Comparison of ENCODE assay signal across 11 cellular contexts in genomic region chr14:23578560-23579310, GRCh38. TPM values are rescaled to one million over a fixed set of nuclear protein-coding genes. Genes with fewer than 3 reads are reported as not detected.
DNase-seq lines count a peak whose midpoint lies in the region; ATAC-seq and TF ChIP-seq lines count a peak whose summit lies in the region.
"Had no signal": no experiment of that assay in that cellular context is flagged by ENCODE, and none has a peak within 500 bp of the region (broad histone marks: within the 10 kb centered on the region; RNA-seq: fewer than 3 reads in every experiment).

Gene JPH4, minus strand, starts transcription at chr14:23578790. Its CDS starts 1,337 bp downstream, at chr14:23577453.

- H3K27me3 ChIP-seq in testis = peaks cover 4% of the 10 kb centered on the region

- no peak for DNase-seq in activated naive CD8-positive, alpha-beta T cell treated with anti-CD3 and anti-CD28 coated beads, Interleukin-2, amount 50 U/mL, for 24 hours
- DNase-seq in T-helper 17 cell (no peak), iPS-NIHi7 (ENCODE audit: extremely low spot score) (peak; percentile 54), testis (no peak), germinal center (ENCODE audit: low spot score) (no peak)
- DNase-seq in activated CD4-positive, alpha-beta T cell treated with anti-CD3 and anti-CD28 coated beads, Interleukin-2, amount 50 U/mL, for 4 hours = no peak

- no peaks in the 10 kb centered on the region for H3K4me1 ChIP-seq in testis

- no peaks in the 10 kb centered on the region for H3K36me3 ChIP-seq in testis (ENCODE audit: low read depth, missing control alignments)

- 4 to 6% methylated on average over 18 of the region's 18 CpGs for whole genome bisulfite sequencing in testis, 2 donors

- H3K27me3 Mint-ChIP-seq in activated naive CD8-positive, alpha-beta T cell = peaks cover 24% of the 10 kb centered on the region
- H3K27me3 Mint-ChIP-seq in activated naive CD8-positive, alpha-beta T cell treated with anti-CD3 and anti-CD28 coated beads, Interleukin-2, amount 50 U/mL, for 24 hours = peaks cover 43% of the 10 kb centered on the region
- peaks cover 55% of the 10 kb centered on the region for H3K27me3 Mint-ChIP-seq in T-helper 17 cell

- H3K36me3 Mint-ChIP-seq in activated naive CD8-positive, alpha-beta T cell = no peaks in the 10 kb centered on the region
- no peaks in the 10 kb centered on the region for H3K36me3 Mint-ChIP-seq in activated naive CD8-positive, alpha-beta T cell treated with anti-CD3 and anti-CD28 coated beads, Interleukin-2, amount 50 U/mL, for 24 hours (ENCODE audit: low read depth)
- peaks cover 4% of the 10 kb centered on the region for H3K36me3 Mint-ChIP-seq in T-helper 17 cell (ENCODE audit: low read depth)
- H3K36me3 Mint-ChIP-seq: CD8-positive, alpha-beta T cell had no signal

- intact Hi-C loops in testis (cut with DNase I; ENCODE audit: low total_unique reads) = no loop called here

- TF ChIP-seq CTCF in testis (IDR thresholded peaks at IDR 0.05) = no peak

- TF ChIP-seq POLR2A in testis (IDR thresholded peaks at IDR 0.05) = no peak

- no peak for ATAC-seq in activated naive CD8-positive, alpha-beta T cell treated with anti-CD3 and anti-CD28 coated beads, Interleukin-2, amount 50 U/mL, for 24 hours
- no peak for ATAC-seq in T-helper 17 cell
- no peak for ATAC-seq in HG02623 (IDR thresholded peaks at IDR 0.05; ENCODE audit: unreplicated experiment)
- ATAC-seq: CD8-positive, alpha-beta T cell had no signal

- no peaks in the 10 kb centered on the region for H3K9me3 ChIP-seq in T-helper 17 cell (ENCODE audit: control insufficient read depth, low read length, poor library complexity, severe bottlenecking)
- no peaks in the 10 kb centered on the region for H3K9me3 ChIP-seq in testis

- peaks cover 20% of the 10 kb centered on the region for H3K4me1 Mint-ChIP-seq in activated naive CD8-positive, alpha-beta T cell (ENCODE audit: low read depth)
- peaks cover 10% of the 10 kb centered on the region for H3K4me1 Mint-ChIP-seq in activated naive CD8-positive, alpha-beta T cell treated with anti-CD3 and anti-CD28 coated beads, Interleukin-2, amount 50 U/mL, for 24 hours
- H3K4me1 Mint-ChIP-seq in T-helper 17 cell = peaks cover 20% of the 10 kb centered on the region

- no peak within 1 kb of the TSS for H3K27ac Mint-ChIP-seq in activated naive CD8-positive, alpha-beta T cell
- no peak within 1 kb of the TSS for H3K27ac Mint-ChIP-seq in activated naive CD8-positive, alpha-beta T cell treated with anti-CD3 and anti-CD28 coated beads, Interleukin-2, amount 50 U/mL, for 24 hours
- no peak within 1 kb of the TSS for H3K27ac Mint-ChIP-seq in T-helper 17 cell
- H3K27ac Mint-ChIP-seq: CD8-positive, alpha-beta T cell had no signal

- H3K4me3 ChIP-seq in testis = peak within 1 kb of the TSS; percentile 40 to 54

- H3K4me3 Mint-ChIP-seq in activated naive CD8-positive, alpha-beta T cell = peak within 1 kb of the TSS; percentile 30
- no peak within 1 kb of the TSS for H3K4me3 Mint-ChIP-seq in activated naive CD8-positive, alpha-beta T cell treated with anti-CD3 and anti-CD28 coated beads, Interleukin-2, amount 50 U/mL, for 24 hours
- H3K4me3 Mint-ChIP-seq in T-helper 17 cell = peak within 1 kb of the TSS; percentile 7

- no peaks in the 10 kb centered on the region for H3K9me3 Mint-ChIP-seq in activated naive CD8-positive, alpha-beta T cell (ENCODE audit: low read depth)
- H3K9me3 Mint-ChIP-seq in activated naive CD8-positive, alpha-beta T cell treated with anti-CD3 and anti-CD28 coated beads, Interleukin-2, amount 50 U/mL, for 24 hours = no peaks in the 10 kb centered on the region
- H3K9me3 Mint-ChIP-seq: CD8-positive, alpha-beta T cell; dendritic cell treated with granulocyte-macrophage colony-stimulating factor and Interleukin-4, amounts not matched to agents 40 ng/mL and 50 ng/mL, for 4 days had no signal

- no peak within 1 kb of the TSS for H3K27ac ChIP-seq in testis
- H3K27ac ChIP-seq: KMS-11 had no signal

RNA-seq across cellular contexts. Expression of gene JPH4, which starts in this region (rescaled TPM):
- not detected for total RNA-seq in T-helper 17 cell
- total RNA-seq in testis = 1 to 10 TPM; 3.6 to 3.9 TPM
- polyA plus RNA-seq in testis (ENCODE audit: insufficient read depth, low read depth, low replicate concordance) = 3.4 TPM
- total RNA-seq: CD8-positive, alpha-beta T cell had no signal

Comparison
In these comparisons a context has a peak if more than half of its experiments do, and no peak if none do; other contexts are left out.
1. RNA of gene JPH4 (total RNA-seq): 3.6 to 3.9 TPM in testis; not detected in T-helper 17 cell; every median in the first group is over 4 times any median in the second.